In genomic region chr1:207316622-207317510, GRCh38 we compare ENCODE assay signal across 11 cellular contexts. TPM values are rescaled to one million over a fixed set of nuclear protein-coding genes. Genes with fewer than 3 reads are reported as not detected.
DNase-seq lines count a peak whose midpoint lies in the region; ATAC-seq and TF ChIP-seq lines count a peak whose summit lies in the region.
"Had no signal": no experiment of that assay in that cellular context is flagged by ENCODE, and none has a peak within 500 bp of the region (broad histone marks: within the 10 kb centered on the region; RNA-seq: fewer than 3 reads in every experiment).

No MANE protein-coding gene starts in this region.

- no peaks in the 10 kb centered on the region for H3K27me3 Mint-ChIP-seq in CD8-positive, alpha-beta T cell (ENCODE audit: low read depth)

- no peak for TF ChIP-seq POLR2A in stomach (IDR thresholded peaks at IDR 0.05)

- no peak for TF ChIP-seq CTCF in hepatocyte (IDR thresholded peaks at IDR 0.05; ENCODE audit: poor library complexity)
- no peak for TF ChIP-seq CTCF in stomach (IDR thresholded peaks at IDR 0.05)
- no peak for TF ChIP-seq CTCF in CD8-positive, alpha-beta T cell (IDR thresholded peaks at IDR 0.05)
- no peak for TF ChIP-seq CTCF in A673 (conservative IDR thresholded peaks at IDR 0.05; ENCODE audit: low read depth, low read length)

- intact Hi-C loops in stomach (cut with DNase I; ENCODE audit: low total_unique reads) (no loop called here), A673 (cut with micrococcal nuclease; ENCODE audit: unreplicated experiment) (no loop called here)
- intact Hi-C loops in CD8-positive, alpha-beta T cell (cut with DNase I, micrococcal nuclease): loop anchor here in 1 of 2 experiments (10.0 kb wide), 1 partner anchor 232 kb away; the partner anchor contains the start of gene C4BPB

- H3K9me3 ChIP-seq in hepatocyte (ENCODE audit: low read depth) (no peaks in the 10 kb centered on the region), stomach (no peaks in the 10 kb centered on the region), A673 (ENCODE audit: low read depth, low read length, poor library complexity, severe bottlenecking) (no peaks in the 10 kb centered on the region)
- no peaks in the 10 kb centered on the region for H3K9me3 ChIP-seq in CD8-positive, alpha-beta T cell (ENCODE audit: low read length)

- BruUV-seq in A673 (replicated peaks; lab: Mats Ljungman, UMichigan): no TSS peak

- POLR2A ChIA-PET in CD8-positive, alpha-beta T cell (lab: Charles Lee): interaction anchor here (0.6 to 1.2 kb wide), 2 partner anchors 13 to 122 kb away, joined by 3 to 4 read pairs; no protein-coding TSS in a partner anchor
- POLR2A ChIA-PET in A673 (lab: Charles Lee; ENCODE audit: low non-redundant PET): no interaction called here

- DNase-seq in HuH-7.5 (ENCODE audit: low spot score): peak; percentile 13
- peak; percentile 76 for DNase-seq in SIG-M5 (lab: John Stamatoyannopoulos, UW)
- DNase-seq in hepatocyte (ENCODE audit: low spot score): peak; percentile 73
- peak; percentile 80 for DNase-seq in stomach
- no peak for DNase-seq in activated CD4-positive, alpha-beta T cell treated with anti-CD3 and anti-CD28 coated beads for 1 hour
- DNase-seq in CD8-positive, alpha-beta T cell: no peak
- no peak for DNase-seq in A673 (ENCODE audit: low spot score)
- DNase-seq in G401 (ENCODE audit: low spot score): no peak
- DNase-seq: stimulated activated naive CD4-positive, alpha-beta T cell treated with Interleukin-2 at 50 U/mL for 16 hours had no signal

- H3K4me1 Mint-ChIP-seq in CD8-positive, alpha-beta T cell (ENCODE audit: low read depth): peaks cover 21% of the 10 kb centered on the region

- no peak overlapping the region for H3K4me3 Mint-ChIP-seq in CD8-positive, alpha-beta T cell

- ATAC-seq in CD8-positive, alpha-beta T cell: no peak
- ATAC-seq: GM12878, Panc1 had no signal

- no peaks in the 10 kb centered on the region for H4K20me1 ChIP-seq in hepatocyte (ENCODE audit: insufficient read depth, poor library complexity, severe bottlenecking)

- H3K9me2 ChIP-seq in hepatocyte (replicated peaks; ENCODE audit: insufficient read depth): no peaks in the 10 kb centered on the region

- H3K4me3 ChIP-seq in hepatocyte (no peak overlapping the region), stomach (no peak overlapping the region), A673 (ENCODE audit: low read depth, low read length, poor library complexity, severe bottlenecking) (no peak overlapping the region)
- H3K4me3 ChIP-seq in CD8-positive, alpha-beta T cell (ENCODE audit: low read depth, low read length): no peak overlapping the region
- H3K4me3 ChIP-seq: GM12878 had no signal

- CTCF ChIA-PET in CD8-positive, alpha-beta T cell (lab: Charles Lee): no interaction called here
- CTCF ChIA-PET in A673 (lab: Charles Lee): no interaction called here

- H2AFZ ChIP-seq in hepatocyte: no peak overlapping the region

- no peaks in the 10 kb centered on the region for H3K36me3 ChIP-seq in hepatocyte (replicated peaks; ENCODE audit: insufficient read depth, low read depth)
- no peaks in the 10 kb centered on the region for H3K36me3 ChIP-seq in stomach
- no peaks in the 10 kb centered on the region for H3K36me3 ChIP-seq in CD8-positive, alpha-beta T cell (ENCODE audit: insufficient read depth, low read length)
- H3K36me3 ChIP-seq in A673 (ENCODE audit: insufficient read depth, low read length, poor library complexity, severe bottlenecking): no peaks in the 10 kb centered on the region

- H3K27ac ChIP-seq in hepatocyte (peak overlapping the region; percentile 75), stomach (peak overlapping the region; percentile 40 to 77 (median 65)), A673 (ENCODE audit: low read depth, low read length, poor library complexity, severe bottlenecking) (no peak overlapping the region)
- H3K27ac ChIP-seq in CD8-positive, alpha-beta T cell (ENCODE audit: low read depth, low read length): no peak overlapping the region

- H3K79me2 ChIP-seq in hepatocyte: no peaks in the 10 kb centered on the region

- peak overlapping the region; percentile 45 for H3K4me2 ChIP-seq in hepatocyte

- in situ Hi-C loops in G401 (cut with HindIII; ENCODE audit: low sequenced_read_pairs): no loop called here

- peaks cover under 1% of the 10 kb centered on the region for H3K36me3 Mint-ChIP-seq in CD8-positive, alpha-beta T cell

- H3K27me3 ChIP-seq in hepatocyte: no peaks in the 10 kb centered on the region
- H3K27me3 ChIP-seq in stomach: no peaks in the 10 kb centered on the region
- no peaks in the 10 kb centered on the region for H3K27me3 ChIP-seq in CD8-positive, alpha-beta T cell (ENCODE audit: insufficient read depth, low read length)
- H3K27me3 ChIP-seq in A673 (replicated peaks; ENCODE audit: insufficient read depth, low read depth, low read length, poor library complexity): peaks cover 29% of the 10 kb centered on the region

- H3K9me3 Mint-ChIP-seq in CD8-positive, alpha-beta T cell: peaks cover 2% of the 10 kb centered on the region

- H3K27ac Mint-ChIP-seq in CD8-positive, alpha-beta T cell: no peak overlapping the region

- no peak for TF ChIP-seq EP300 in stomach (IDR thresholded peaks at IDR 0.05)

- H3K4me1 ChIP-seq in hepatocyte (ENCODE audit: insufficient read depth): peaks cover 18% of the 10 kb centered on the region
- H3K4me1 ChIP-seq in stomach: peaks cover 15 to 48% (median 33%) of the 10 kb centered on the region in 4 donors
- H3K4me1 ChIP-seq in CD8-positive, alpha-beta T cell (ENCODE audit: insufficient read depth, low read length): no peaks in the 10 kb centered on the region
- H3K4me1 ChIP-seq in A673 (ENCODE audit: insufficient read depth, low read length, poor library complexity, severe bottlenecking): no peaks in the 10 kb centered on the region

- WGBS in hepatocyte (ENCODE audit: low lambda C conversion rate, missing lambda C conversion rate): 48% methylated on average over 6 of the region's 6 CpGs
- 16 to 34% (median 23%) methylated on average over 6 of the region's 6 CpGs for WGBS in stomach, 5 donors

RNA-seq across cellular contexts. Expression of gene CD55, which starts 4.6 kb away (rescaled TPM):
- total RNA-seq in hepatocyte (41.1 and 61.5 TPM in 2 replicates), stomach (100 to 1,000 TPM in 1 of 5 donors, 10 to 100 TPM in 3, 1 to 10 TPM in 1; 8.1 to 168 (median 53.6) TPM), A673 (2021) (0.57 and 0.71 TPM in 2 replicates)
- polyA plus RNA-seq in hepatocyte (57.5 and 72.4 TPM in 2 replicates), stomach (10 to 100 TPM; 10.5 to 18.6 (median 17.7) TPM)
- total RNA-seq in CD8-positive, alpha-beta T cell: 100 to 1,000 TPM; 256 to 261 TPM
- total RNA-seq in G401 (2014; rRNA removed; shearing (Covaris generic)): 11.4 and 11.5 TPM in 2 replicates

Comparison
In these comparisons a context has a peak if more than half of its experiments do, and no peak if none do; other contexts are left out.
1. DNase-seq: peak in HuH-7.5 (single experiment), SIG-M5 (single experiment), hepatocyte (single experiment) and stomach (single experiment); none in activated CD4-positive, alpha-beta T cell treated with anti-CD3 and anti-CD28 coated beads for 1 hour (single experiment), CD8-positive, alpha-beta T cell (0 of 7), A673 (single experiment) and G401 (single experiment).
2. H3K27ac ChIP-seq: peak in hepatocyte (single experiment) and stomach (5 of 5); none in CD8-positive, alpha-beta T cell (single experiment) and A673 (single experiment).